In the genomic region with DNA sequence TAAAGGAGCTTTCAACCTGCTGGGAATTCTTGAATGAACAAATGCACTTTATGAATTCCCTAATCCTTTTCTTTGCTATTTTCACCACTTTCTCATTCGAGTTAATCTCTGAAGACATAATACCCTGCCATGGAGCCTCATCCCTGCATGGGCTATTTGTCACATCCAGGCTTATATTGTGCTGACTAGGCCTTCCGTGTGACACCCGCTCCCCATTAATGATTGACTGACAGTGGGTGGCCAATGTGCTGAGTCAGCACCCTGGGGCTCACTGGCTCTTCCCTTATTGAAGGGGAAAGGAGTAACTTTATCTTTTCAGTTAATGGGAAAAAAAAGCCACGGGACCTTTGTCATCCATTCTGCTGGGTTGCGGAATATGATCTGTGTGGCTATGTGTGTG, we compare ENCODE assay signal across 15 cellular contexts.
"Had no signal": no experiment of that assay in that cellular context is flagged by ENCODE, and none has a peak within 500 bp of the region (broad histone marks: within the 10 kb centered on the region; RNA-seq: fewer than 3 reads in every experiment).

No MANE protein-coding gene starts in this region.

- H3K9me3 ChIP-seq: esophagus squamous epithelium, sigmoid colon, upper lobe of right lung had no signal

- H3K27me3 ChIP-seq: esophagus squamous epithelium, sigmoid colon, upper lobe of right lung had no signal

- H3K4me1 ChIP-seq: esophagus squamous epithelium, sigmoid colon, upper lobe of right lung had no signal

- H3K27ac ChIP-seq: dorsolateral prefrontal cortex, esophagus squamous epithelium, sigmoid colon, upper lobe of right lung had no signal

- FAIRE-seq: bronchial epithelial cell had no signal

- H3K4me3 ChIP-seq: dorsolateral prefrontal cortex, esophagus squamous epithelium, sigmoid colon, upper lobe of right lung had no signal

- DNase-seq: activated CD4-positive, alpha-beta memory T cell treated with anti-CD3 and anti-CD28 coated beads for 36 hours; activated gamma-delta T cell treated with Interleukin-2 at 50 U/mL for 16 hours; activated T-cell treated with anti-CD3 and anti-CD28 coated beads, Interleukin-2, amount 50 U/mL, for 4 hours; aorta; dorsolateral prefrontal cortex; esophagus squamous epithelium; foreskin fibroblast; mesendoderm; nephron progenitor cell; posterior cingulate gyrus; sigmoid colon; stimulated activated CD4-positive, alpha-beta T cell treated with anti-CD3 and anti-CD28 coated beads, Interleukin-12 subunit alpha, Interleukin-12 subunit beta, amount 100 ng/mL, for 4 hours; stimulated activated CD8-positive, alpha-beta memory T cell treated with anti-CD3 and anti-CD28 coated beads, Interleukin-4, amount 100 ng/mL, for 48 hours; upper lobe of right lung had no signal

- H3K36me3 ChIP-seq: esophagus squamous epithelium, sigmoid colon, upper lobe of right lung had no signal
